ENCODE assay signal across 11 cellular contexts in genomic region chr6:88662653-88663174, GRCh38.
DNase-seq lines count a peak whose midpoint lies in the region; ATAC-seq lines count a peak whose summit lies in the region.
"Had no signal": no experiment of that assay in that cellular context is flagged by ENCODE, and none has a peak within 500 bp of the region (broad histone marks: within the 10 kb centered on the region; RNA-seq: fewer than 3 reads in every experiment).

No MANE protein-coding gene starts in this region.

- intact Hi-C loops in posterior vena cava (cut with DNase I): no loop called here

- DNase-seq in NCI-H146 (lab: John Stamatoyannopoulos, UW): peak; percentile 1
- DNase-seq in NCI-H146 treated with DMSO at 0.1 percent for 48 hours (lab: John Stamatoyannopoulos, UW; ENCODE audit: unreplicated experiment): no peak
- peak; percentile 70 for DNase-seq in posterior vena cava (ENCODE audit: low spot score)
- no peak for DNase-seq in NCI-H2029 treated with DMSO at 0.1 percent for 48 hours (lab: John Stamatoyannopoulos, UW)
- no peak for DNase-seq in NK-92 treated with Interleukin-12 subunit alpha and Interleukin-12 subunit beta, amount 100 ng/mL, for 24 hours (lab: John Stamatoyannopoulos, UW)
- DNase-seq in NCI-H1436 treated with DMSO at 0.1 percent for 48 hours (lab: John Stamatoyannopoulos, UW): no peak
- DNase-seq: IMR-90, NCI-H748 treated with DMSO at 0.1 percent for 48 hours, occipital lobe had no signal

- ATAC-seq in GM21447 (IDR thresholded peaks at IDR 0.05; ENCODE audit: unreplicated experiment) (peak; percentile 55), HG03159 (IDR thresholded peaks at IDR 0.05; ENCODE audit: unreplicated experiment) (peak; percentile 52)

Comparison
In these comparisons a context has a peak if more than half of its experiments do, and no peak if none do; other contexts are left out.
1. DNase-seq: peak in NCI-H146 (single experiment) and posterior vena cava (single experiment); none in NCI-H146 treated with DMSO at 0.1 percent for 48 hours (single experiment), NCI-H2029 treated with DMSO at 0.1 percent for 48 hours (single experiment), NK-92 treated with Interleukin-12 subunit alpha and Interleukin-12 subunit beta, amount 100 ng/mL, for 24 hours (single experiment) and NCI-H1436 treated with DMSO at 0.1 percent for 48 hours (single experiment).